1 cellular context compared by ENCODE assay signal in the genomic region with DNA sequence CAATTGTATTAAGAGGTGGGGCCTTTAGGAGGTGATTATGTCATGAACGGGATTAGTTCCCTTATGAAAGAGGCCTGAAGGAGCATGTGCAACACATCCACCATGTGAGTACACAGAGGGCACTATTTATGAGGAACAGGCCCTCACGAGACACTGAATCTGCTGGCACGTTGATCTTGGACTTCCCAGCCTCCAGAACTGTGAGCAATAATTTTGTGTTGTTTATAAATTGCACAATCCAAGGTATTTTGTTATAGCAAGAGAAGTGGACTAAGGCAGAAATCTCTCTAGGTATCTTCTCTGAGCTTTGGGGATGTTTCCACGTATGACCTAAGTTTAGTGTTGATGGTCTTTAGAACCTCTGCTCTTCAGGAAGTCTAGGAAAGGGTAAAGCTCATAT.
TF ChIP-seq lines count a peak whose summit lies in the region.

No MANE protein-coding gene starts in this region.

TF ChIP-seq in H1, 55 proteins besides CTCF, POLR2A, EP300 and RAD21:
- no peak for TF ChIP-seq SIX5 (IDR thresholded peaks at IDR 0.05; ENCODE audit: low read depth, low read length)
- no peak for TF ChIP-seq NRF1 (IDR thresholded peaks at IDR 0.05; ENCODE audit: low read depth, low read length)
- peak; percentile 89 for TF ChIP-seq CEBPB (IDR thresholded peaks at IDR 0.05; ENCODE audit: low read depth, low read length)
TF ChIP-seq in H1: peak in this region for 1.
